Comparison of ENCODE assay signal across 25 cellular contexts in the genomic region with DNA sequence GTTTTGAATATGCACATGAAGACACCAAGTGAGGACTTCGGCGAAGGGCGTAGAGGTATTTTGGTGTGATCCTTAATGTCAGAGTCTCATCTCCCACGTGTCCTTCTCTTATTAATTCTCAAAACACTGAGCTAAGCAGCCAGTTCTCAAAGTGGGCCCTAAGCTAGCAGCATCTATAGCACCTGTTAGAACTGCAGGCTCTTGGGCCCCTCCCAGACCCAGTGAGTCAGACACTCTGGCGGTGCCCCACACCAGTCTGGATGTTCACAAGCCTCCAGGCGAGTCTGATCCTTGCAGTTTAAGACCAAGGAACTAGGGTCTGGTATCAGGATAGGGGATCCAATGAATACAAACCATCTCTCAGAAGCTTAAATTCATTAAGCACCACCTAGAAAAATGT.
A peak's percentile ranks its signal among the peaks of the same experiment; 100 is the strongest.
DNase-seq lines count a peak whose midpoint lies in the region; ATAC-seq, FAIRE-seq and TF ChIP-seq lines count a peak whose summit lies in the region.
"Had no signal": no experiment of that assay in that cellular context is flagged by ENCODE, and none has a peak within 500 bp of the region (broad histone marks: within the 10 kb centered on the region; RNA-seq: fewer than 3 reads in every experiment).

No MANE protein-coding gene starts in this region.

- TF ChIP-seq POLR2A in GM12878 (IDR thresholded peaks at IDR 0.05; ENCODE audit: low read depth, low read length) (no peak), gastrocnemius medialis (IDR thresholded peaks at IDR 0.05) (no peak)

- intact Hi-C loops in GM12878 (cut with micrococcal nuclease; ENCODE audit: unreplicated experiment) (loop anchor here (5.0 kb wide), 3 partner anchors 39 to 289 kb away; no protein-coding TSS in a partner anchor), gastrocnemius medialis (cut with DNase I; ENCODE audit: low total_unique reads) (no loop called here)

- no peaks in the 10 kb centered on the region for H4K20me1 ChIP-seq in OCI-LY1 (ENCODE audit: insufficient read depth, low read length)
- no peaks in the 10 kb centered on the region for H4K20me1 ChIP-seq in GM12878 (ENCODE audit: control insufficient read depth, insufficient read depth)

- no peaks in the 10 kb centered on the region for H3K9me2 ChIP-seq in OCI-LY1 (ENCODE audit: low read depth, low read length)

- peaks cover 10% of the 10 kb centered on the region; the same call in 1 of the 2 replicates for H3F3A ChIP-seq in OCI-LY1 (ENCODE audit: insufficient read depth, low read length)

- in situ Hi-C loops in GM12878 (cut with MboI), result no loop called here
- in situ Hi-C loops in gastrocnemius medialis (cut with MboI; ENCODE audit: low sequenced_read_pairs in 4 of 4), result loop anchor here (10.0 to 25.0 kb wide), 4 partner anchors 244 to 406 kb away; no protein-coding TSS in a partner anchor

- H3K4me3 ChIP-seq in GM12865 (ENCODE audit: low read depth, low read length) (no peak overlapping the region), OCI-LY1 (ENCODE audit: low read depth, low read length, poor library complexity, severe bottlenecking) (no peak overlapping the region), GM12878 (no peak overlapping the region), gastrocnemius medialis (no peak overlapping the region), BE2C (ENCODE audit: low read depth, low read length) (no peak overlapping the region)
- H3K4me3 ChIP-seq: PC-9, sigmoid colon, transverse colon had no signal

- H3K9me3 ChIP-seq in OCI-LY1 (ENCODE audit: low read length) (no peaks in the 10 kb centered on the region), GM12878 (replicated peaks; ENCODE audit: control insufficient read depth, insufficient read depth, low read length) (peaks cover 8% of the 10 kb centered on the region), gastrocnemius medialis (no peaks in the 10 kb centered on the region), BE2C (no peaks in the 10 kb centered on the region)
- H3K9me3 ChIP-seq: sigmoid colon, transverse colon had no signal

- RAD21 ChIA-PET in GM12878 (lab: Charles Lee; ENCODE audit: unreplicated experiment), result no interaction called here

- SMC1A ChIA-PET in GM12878 (lab: Charles Lee; ENCODE audit: uncharacterized antibody, unreplicated experiment), result interaction anchor here (0.5 to 1.5 kb wide), 2 partner anchors 246 to 249 kb away, joined by 3 read pairs; no protein-coding TSS in a partner anchor

- no peaks in the 10 kb centered on the region for H3K36me3 ChIP-seq in OCI-LY1 (ENCODE audit: insufficient read depth, low read length)
- H3K36me3 ChIP-seq in GM12878 (ENCODE audit: control insufficient read depth in 2 of 2, insufficient read depth in 2 of 2, low read length in 1 of 2), result no peaks in the 10 kb centered on the region
- no peaks in the 10 kb centered on the region for H3K36me3 ChIP-seq in gastrocnemius medialis
- no peaks in the 10 kb centered on the region for H3K36me3 ChIP-seq in BE2C
- H3K36me3 ChIP-seq: sigmoid colon, transverse colon had no signal

- no peak for TF ChIP-seq CTCF in GM12865 (IDR thresholded peaks at IDR 0.05; ENCODE audit: insufficient read depth, low read depth, low read length, missing control alignments)
- no peak for TF ChIP-seq CTCF in OCI-LY1 (IDR thresholded peaks at IDR 0.05; ENCODE audit: low read length)
- no peak for TF ChIP-seq CTCF in GM12878 (IDR thresholded peaks at IDR 0.05 in 2 of 3, conservative IDR thresholded peaks at IDR 0.05 in 1 of 3; ENCODE audit: control insufficient read depth in 2 of 3, extremely low read depth in 1 of 3, insufficient read depth in 1 of 3, low read depth in 3 of 3, low read length in 3 of 3)
- TF ChIP-seq CTCF in gastrocnemius medialis (IDR thresholded peaks at IDR 0.05 in 4 of 5, conservative IDR thresholded peaks at IDR 0.05 in 1 of 5), result no peak
- TF ChIP-seq CTCF in BE2C (IDR thresholded peaks at IDR 0.05; ENCODE audit: low read depth, low read length), result no peak

- H3K9ac ChIP-seq in OCI-LY1 (ENCODE audit: low read length) (peak overlapping the region; percentile 14; the same call in 1 of the 2 replicates), GM12878 (ENCODE audit: control insufficient read depth, insufficient read depth, low read length) (peak overlapping the region; percentile 38)

- no peak for TF ChIP-seq EP300 in GM12878 (IDR thresholded peaks at IDR 0.05; ENCODE audit: borderline replicate concordance in 1 of 2, control insufficient read depth in 1 of 2, low read depth in 2 of 2, low read length in 2 of 2)

- no TSS peak for BruUV-seq in GM12878 (replicated peaks; lab: Mats Ljungman, UMichigan)

- peak; percentile 41 for DNase-seq in GM12865 (ENCODE audit: low read depth)
- DNase-seq in GM12878 (ENCODE audit: low read depth, low spot score), result no peak
- DNase-seq in gastrocnemius medialis, result peak; percentile 62 to 82
- DNase-seq in caudate nucleus (lab: John Stamatoyannopoulos, UW), result no peak
- DNase-seq in activated CD4-positive, alpha-beta T cell treated with anti-CD3 and anti-CD28 coated beads for 48 hours, result no peak
- no peak for DNase-seq in BE2C
- DNase-seq: activated CD4-positive, alpha-beta T cell treated with anti-CD3 and anti-CD28 coated beads, Interleukin-2, amount 10 ng/mL, durations not matched to agents 7 days and 5 days; activated CD8-positive, alpha-beta memory T cell treated with anti-CD3 and anti-CD28 coated beads, Interleukin-2, amount 10 ng/mL, durations not matched to agents 7 days and 5 days; activated naive CD4-positive, alpha-beta T cell treated with anti-CD3 and anti-CD28 coated beads, Interleukin-2, amount 10 ng/mL, durations not matched to agents 7 days and 5 days; CD8-positive, alpha-beta memory T cell; DMS153; effector memory CD8-positive, alpha-beta T cell; H9; hypothalamus; NCI-H1048; NCI-H187 treated with DMSO at 0.1 percent for 48 hours; NCI-H526 treated with DMSO at 0.1 percent for 48 hours; PC-9; sigmoid colon; T-helper 2 cell had no signal

- no peaks in the 10 kb centered on the region for H3K27me3 ChIP-seq in OCI-LY1 (ENCODE audit: insufficient read depth, low read length)
- H3K27me3 ChIP-seq in GM12878 (replicated peaks in 1 of 2; ENCODE audit: control insufficient read depth in 2 of 2, insufficient read depth in 2 of 2, low read length in 1 of 2), result no peaks in the 10 kb centered on the region
- no peaks in the 10 kb centered on the region for H3K27me3 ChIP-seq in gastrocnemius medialis
- no peaks in the 10 kb centered on the region for H3K27me3 ChIP-seq in BE2C
- H3K27me3 ChIP-seq: sigmoid colon, transverse colon had no signal

- FAIRE-seq in GM12878 (lab: Jason Lieb, UNC), result no peak
- FAIRE-seq: frontal cortex had no signal

- H3K79me2 ChIP-seq in OCI-LY1 (ENCODE audit: insufficient read depth, low read length), result no peaks in the 10 kb centered on the region
- no peaks in the 10 kb centered on the region for H3K79me2 ChIP-seq in GM12878 (ENCODE audit: control insufficient read depth, insufficient read depth, low read length)

- H3K27ac ChIP-seq in OCI-LY1 (ENCODE audit: low read depth, low read length, poor library complexity, severe bottlenecking), result peak overlapping the region; percentile 80
- H3K27ac ChIP-seq in GM12878 (ENCODE audit: control insufficient read depth, insufficient read depth), result peak overlapping the region; percentile 68
- H3K27ac ChIP-seq in gastrocnemius medialis, result peak overlapping the region; percentile 71 to 90 (median 75)
- H3K27ac ChIP-seq in caudate nucleus (ENCODE audit: low read depth, low read length), result no peak overlapping the region
- H3K27ac ChIP-seq: coronary artery, PC-9, sigmoid colon had no signal

- CTCF ChIA-PET in GM12878 (lab: Yijun Ruan, JAX), result interaction anchor here (0.5 to 0.9 kb wide), 4 partner anchors 12 to 643 kb away, joined by 3 to 4 read pairs (median 3); no protein-coding TSS in a partner anchor

- ATAC-seq in GM12878 (peak; percentile 10; the same call in 1 of the 3 replicates), gastrocnemius medialis (peak; percentile 46 to 68)
- ATAC-seq: activated CD8-positive, alpha-beta memory T cell treated with anti-CD3 and anti-CD28 coated beads, Interleukin-2, amount 10 ng/mL, durations not matched to agents 7 days and 5 days; effector memory CD8-positive, alpha-beta T cell; esophagus mucosa had no signal

- POLR2A ChIA-PET in GM12878 (lab: Charles Lee), result no interaction called here

- H3K4me2 ChIP-seq in OCI-LY1 (ENCODE audit: low read length), result peak overlapping the region; percentile 50
- H3K4me2 ChIP-seq in GM12878 (ENCODE audit: control insufficient read depth, insufficient read depth), result peak overlapping the region; percentile 81
- H3K4me2 ChIP-seq: PC-9 had no signal

- H3K4me1 ChIP-seq in OCI-LY1 (ENCODE audit: insufficient read depth, low read length, severe bottlenecking) (peaks cover 73% of the 10 kb centered on the region), GM12878 (ENCODE audit: control insufficient read depth, insufficient read depth, low read length) (peaks cover 95% of the 10 kb centered on the region), gastrocnemius medialis (peaks cover 51 to 54% of the 10 kb centered on the region in 2 donors), BE2C (no peaks in the 10 kb centered on the region; the same call in none of the 2 replicates)

- H2AFZ ChIP-seq in OCI-LY1 (ENCODE audit: low read length) (no peak overlapping the region), GM12878 (ENCODE audit: control insufficient read depth, low read depth, low read length) (no peak overlapping the region)
- H2AFZ ChIP-seq: PC-9 had no signal

- WGBS in GM12878 (ENCODE audit: insufficient coverage, insufficient replicate concordance, low lambda C conversion rate, missing lambda C conversion rate), result 76% methylated on average over 6 of the region's 6 CpGs

- TF ChIP-seq RAD21 in GM12878 (IDR thresholded peaks at IDR 0.05; ENCODE audit: insufficient read depth, low read depth, low read length), result no peak

TF ChIP-seq in GM12878, 131 proteins besides CTCF, POLR2A, EP300 and RAD21 (continues in another document):
- TF ChIP-seq KDM1A (IDR thresholded peaks at IDR 0.05; ENCODE audit: borderline replicate concordance), result no peak
- TF ChIP-seq, protein P1, sequence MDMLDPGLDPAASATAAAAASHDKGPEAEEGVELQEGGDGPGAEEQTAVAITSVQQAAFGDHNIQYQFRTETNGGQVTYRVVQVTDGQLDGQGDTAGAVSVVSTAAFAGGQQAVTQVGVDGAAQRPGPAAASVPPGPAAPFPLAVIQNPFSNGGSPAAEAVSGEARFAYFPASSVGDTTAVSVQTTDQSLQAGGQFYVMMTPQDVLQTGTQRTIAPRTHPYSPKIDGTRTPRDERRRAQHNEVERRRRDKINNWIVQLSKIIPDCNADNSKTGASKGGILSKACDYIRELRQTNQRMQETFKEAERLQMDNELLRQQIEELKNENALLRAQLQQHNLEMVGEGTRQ (IDR thresholded peaks at IDR 0.05; ENCODE audit: borderline replicate concordance, low read depth, low read length), result no peak
- TF ChIP-seq, protein P2, sequence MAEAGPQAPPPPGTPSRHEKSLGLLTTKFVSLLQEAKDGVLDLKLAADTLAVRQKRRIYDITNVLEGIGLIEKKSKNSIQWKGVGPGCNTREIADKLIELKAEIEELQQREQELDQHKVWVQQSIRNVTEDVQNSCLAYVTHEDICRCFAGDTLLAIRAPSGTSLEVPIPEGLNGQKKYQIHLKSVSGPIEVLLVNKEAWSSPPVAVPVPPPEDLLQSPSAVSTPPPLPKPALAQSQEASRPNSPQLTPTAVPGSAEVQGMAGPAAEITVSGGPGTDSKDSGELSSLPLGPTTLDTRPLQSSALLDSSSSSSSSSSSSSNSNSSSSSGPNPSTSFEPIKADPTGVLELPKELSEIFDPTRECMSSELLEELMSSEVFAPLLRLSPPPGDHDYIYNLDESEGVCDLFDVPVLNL (IDR thresholded peaks at IDR 0.05; ENCODE audit: low read depth, low read length), result no peak

Comparison
In these comparisons a context has a peak if more than half of its experiments do, and no peak if none do; other contexts are left out.
1. DNase-seq: peak in GM12865 (single experiment) and gastrocnemius medialis (2 of 2); none in GM12878 (single experiment), caudate nucleus (0 of 61), activated CD4-positive, alpha-beta T cell treated with anti-CD3 and anti-CD28 coated beads for 48 hours (single experiment) and BE2C (single experiment).